ENCODE assay signal across 13 cellular contexts in the genomic region with DNA sequence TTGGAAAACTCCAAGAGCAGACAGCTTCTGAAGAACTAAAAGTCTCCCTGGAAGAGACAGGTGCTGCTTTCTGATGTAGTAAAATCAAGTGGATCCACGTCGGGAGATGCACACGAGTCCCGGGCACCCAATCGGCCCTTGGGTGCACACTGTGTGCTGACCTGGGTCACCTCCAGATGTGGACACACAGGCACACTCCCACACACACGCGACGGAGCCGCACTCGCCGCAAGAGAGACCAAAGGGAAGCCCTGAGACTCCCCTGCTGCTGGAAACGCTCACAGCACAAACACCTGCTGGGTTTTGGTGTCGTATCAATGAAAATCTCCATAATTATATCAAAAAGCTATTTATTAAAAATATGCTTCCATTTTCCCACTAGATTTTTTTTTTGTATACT.
"Had no signal": no experiment of that assay in that cellular context is flagged by ENCODE, and none has a peak within 500 bp of the region (broad histone marks: within the 10 kb centered on the region; RNA-seq: fewer than 3 reads in every experiment).

No MANE protein-coding gene starts in this region.

- H3K9me3 ChIP-seq: colonic mucosa, ovary, upper lobe of left lung had no signal

- H3K27ac Mint-ChIP-seq: activated CD4-positive, alpha-beta memory T cell treated with anti-CD3 and anti-CD28 coated beads, Interleukin-2, amount 10 ng/mL, durations not matched to agents 7 days and 5 days; stimulated activated effector memory CD8-positive, alpha-beta T cell treated with anti-CD3 and anti-CD28 coated beads, Interleukin-12 subunit alpha, Interleukin-12 subunit beta, amount 100 ng/mL, for 72 hours had no signal

- H3K4me2 ChIP-seq: hepatocyte had no signal

- H3K4me3 ChIP-seq: colonic mucosa, hepatocyte, ovary, skin epidermis, upper lobe of left lung had no signal

- H3K27ac ChIP-seq: colonic mucosa had no signal

- H3K4me3 Mint-ChIP-seq: activated CD4-positive, alpha-beta memory T cell treated with anti-CD3 and anti-CD28 coated beads, Interleukin-2, amount 10 ng/mL, durations not matched to agents 7 days and 5 days; nephron; stimulated activated effector memory CD8-positive, alpha-beta T cell treated with anti-CD3 and anti-CD28 coated beads, Interleukin-12 subunit alpha, Interleukin-12 subunit beta, amount 100 ng/mL, for 72 hours had no signal

- ATAC-seq: stimulated activated effector memory CD8-positive, alpha-beta T cell treated with anti-CD3 and anti-CD28 coated beads, Interleukin-12 subunit alpha, Interleukin-12 subunit beta, amount 100 ng/mL, for 72 hours had no signal

- H3K27me3 Mint-ChIP-seq: activated CD4-positive, alpha-beta memory T cell treated with anti-CD3 and anti-CD28 coated beads, Interleukin-2, amount 10 ng/mL, durations not matched to agents 7 days and 5 days had no signal

- H3K9me3 Mint-ChIP-seq: activated CD4-positive, alpha-beta memory T cell treated with anti-CD3 and anti-CD28 coated beads, Interleukin-2, amount 10 ng/mL, durations not matched to agents 7 days and 5 days; nephron; stimulated activated effector memory CD8-positive, alpha-beta T cell treated with anti-CD3 and anti-CD28 coated beads, Interleukin-12 subunit alpha, Interleukin-12 subunit beta, amount 100 ng/mL, for 72 hours had no signal

- DNase-seq: activated CD4-positive, alpha-beta memory T cell treated with anti-CD3 and anti-CD28 coated beads, Interleukin-2, amount 10 ng/mL, durations not matched to agents 7 days and 5 days; activated CD4-positive, alpha-beta T cell treated with anti-CD3 and anti-CD28 coated beads for 1 hour; activated naive CD4-positive, alpha-beta T cell; caudate nucleus; colonic mucosa; mesendoderm; ovary; retina; upper lobe of left lung had no signal

- H3K27me3 ChIP-seq: colonic mucosa, hepatocyte, ovary, upper lobe of left lung had no signal

- H3K36me3 ChIP-seq: colonic mucosa, ovary had no signal
